In the genomic region with DNA sequence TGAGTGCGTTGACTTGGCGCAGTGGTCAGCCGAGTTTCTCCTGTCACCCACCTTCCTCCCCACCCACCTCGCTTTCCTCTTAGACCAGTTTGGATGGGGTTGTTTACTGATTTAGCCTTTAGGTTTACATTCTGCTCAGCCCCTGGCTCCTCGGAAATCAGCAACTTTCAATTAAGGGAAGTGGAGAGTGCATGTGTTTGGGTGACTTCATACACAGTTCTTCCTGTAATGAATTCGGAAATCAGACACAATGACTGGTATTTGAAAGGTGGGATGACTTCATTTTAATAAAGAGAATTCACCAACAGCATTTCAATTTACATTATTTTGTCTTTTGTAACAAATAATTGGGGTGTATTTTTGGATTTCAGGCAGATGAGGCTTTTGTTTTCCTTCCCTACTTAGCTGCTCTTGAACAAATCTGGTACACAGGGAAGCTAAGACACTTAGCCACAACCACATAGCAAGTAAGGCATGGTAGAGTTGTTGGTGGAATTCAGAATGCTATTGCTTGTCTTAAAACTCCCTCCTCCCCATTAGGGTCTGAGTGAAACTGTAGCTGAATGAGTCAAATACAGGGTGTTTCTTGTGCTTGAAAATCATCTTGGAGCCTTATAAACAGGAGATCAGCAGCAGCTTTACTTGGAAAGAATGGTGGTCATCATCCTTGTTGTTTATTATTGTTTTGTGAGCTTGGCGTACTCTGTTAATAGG, we compare ENCODE assay signal across 8 cellular contexts. TPM values are rescaled to one million over a fixed set of nuclear protein-coding genes. Genes with fewer than 3 reads are reported as not detected.
DNase-seq lines count a peak whose midpoint lies in the region; ATAC-seq, FAIRE-seq and TF ChIP-seq lines count a peak whose summit lies in the region.

No MANE protein-coding gene starts in this region.

- no peaks in the 10 kb centered on the region for H3K9me3 Mint-ChIP-seq in astrocyte (ENCODE audit: unreplicated experiment)

- peak overlapping the region; percentile 94 for H3K4me3 Mint-ChIP-seq in astrocyte (ENCODE audit: unreplicated experiment)

- H3K36me3 Mint-ChIP-seq in astrocyte (ENCODE audit: low read depth, unreplicated experiment) = peaks cover 7% of the 10 kb centered on the region

- FAIRE-seq in astrocyte (lab: Jason Lieb, UNC) (no peak), frontal cortex (lab: Jason Lieb, UNC) (no peak)

- 14% methylated on average over 7 of the region's 7 CpGs for WGBS in smooth muscle cell (ENCODE audit: low lambda C conversion rate)

- peak overlapping the region; percentile 78 for H3K9ac ChIP-seq in MM.1S (ENCODE audit: low read length)
- H3K9ac ChIP-seq in astrocyte (ENCODE audit: low read length) = peak overlapping the region; percentile 91
- peak overlapping the region; percentile 48 for H3K9ac ChIP-seq in iPS-18a (ENCODE audit: low read length)
- H3K9ac ChIP-seq in smooth muscle cell (ENCODE audit: low read depth) = peak overlapping the region; percentile 90

- DNase-seq in stimulated activated CD8-positive, alpha-beta memory T cell treated with anti-CD3 and anti-CD28 coated beads, Interleukin-12 subunit alpha, Interleukin-12 subunit beta, amount 100 ng/mL, for 24 hours (ENCODE audit: extremely low read depth) = peak; percentile 11
- DNase-seq in stimulated activated CD8-positive, alpha-beta memory T cell treated with anti-CD3 and anti-CD28 coated beads, Interleukin-4, amount 100 ng/mL, for 48 hours = no peak
- peak; percentile 12 for DNase-seq in MM.1S
- DNase-seq in astrocyte (ENCODE audit: low read depth) = peak; percentile 43
- no peak for DNase-seq in smooth muscle cell (lab: John Stamatoyannopoulos, UW; ENCODE audit: unreplicated experiment)
- no peak for DNase-seq in frontal cortex (ENCODE audit: low spot score in 2 of 2)

- H3K79me2 ChIP-seq in MM.1S (ENCODE audit: low read length) (peaks cover 43% of the 10 kb centered on the region), astrocyte (ENCODE audit: insufficient read depth, low read length) (peaks cover 56% of the 10 kb centered on the region), smooth muscle cell (ENCODE audit: low read depth) (peaks cover 56% of the 10 kb centered on the region)

- peaks cover 3% of the 10 kb centered on the region for H3K4me1 ChIP-seq in MM.1S (ENCODE audit: low read length)
- H3K4me1 ChIP-seq in astrocyte (ENCODE audit: insufficient read depth, low read length) = peaks cover 9% of the 10 kb centered on the region
- peaks cover 8% of the 10 kb centered on the region for H3K4me1 ChIP-seq in iPS-18a (ENCODE audit: control insufficient read depth, low read depth, low read length)
- peaks cover 15% of the 10 kb centered on the region for H3K4me1 ChIP-seq in smooth muscle cell (ENCODE audit: low read depth)

- no peak for ATAC-seq in HG03565 (IDR thresholded peaks at IDR 0.05; ENCODE audit: unreplicated experiment)

- H3K27ac ChIP-seq in MM.1S (ENCODE audit: low read length) (peak overlapping the region; percentile 17; the same call in 1 of the 2 replicates), astrocyte (ENCODE audit: low read depth, low read length) (peak overlapping the region; percentile 68), iPS-18a (ENCODE audit: low read length) (no peak overlapping the region), smooth muscle cell (ENCODE audit: low read depth) (peak overlapping the region; percentile 73)

- H3F3A ChIP-seq in MM.1S (ENCODE audit: insufficient read depth, low read length) (no peaks in the 10 kb centered on the region), smooth muscle cell (ENCODE audit: low read depth) (no peaks in the 10 kb centered on the region)

- TF ChIP-seq CTCF in MM.1S (IDR thresholded peaks at IDR 0.05; ENCODE audit: low read length) (no peak), astrocyte (IDR thresholded peaks at IDR 0.05; ENCODE audit: insufficient read depth, low read depth, low read length) (no peak), smooth muscle cell (IDR thresholded peaks at IDR 0.05; ENCODE audit: borderline replicate concordance, insufficient read depth, poor library complexity, severe bottlenecking) (no peak)

- H2AFZ ChIP-seq in MM.1S (ENCODE audit: low read length) (peak overlapping the region; percentile 48), astrocyte (ENCODE audit: low read depth, low read length) (peak overlapping the region; percentile 54), smooth muscle cell (ENCODE audit: low read depth) (no peak overlapping the region)

- H3K36me3 ChIP-seq in MM.1S (replicated peaks; ENCODE audit: insufficient read depth, low read length) = no peaks in the 10 kb centered on the region
- peaks cover 6% of the 10 kb centered on the region for H3K36me3 ChIP-seq in astrocyte (ENCODE audit: insufficient read depth, low read length)
- no peaks in the 10 kb centered on the region for H3K36me3 ChIP-seq in iPS-18a (ENCODE audit: control insufficient read depth, low read depth, low read length)
- H3K36me3 ChIP-seq in smooth muscle cell (ENCODE audit: low read depth) = no peaks in the 10 kb centered on the region

- H3K4me3 ChIP-seq in MM.1S (ENCODE audit: low read length) = peak overlapping the region; percentile 75
- H3K4me3 ChIP-seq in astrocyte (ENCODE audit: insufficient read depth, low read depth, low read length) = peak overlapping the region; percentile 89
- H3K4me3 ChIP-seq in iPS-18a (ENCODE audit: low read length) = peak overlapping the region; percentile 87
- peak overlapping the region; percentile 80 for H3K4me3 ChIP-seq in smooth muscle cell

- H3K9me3 ChIP-seq in MM.1S (replicated peaks; ENCODE audit: insufficient read depth, low read length) (no peaks in the 10 kb centered on the region), astrocyte (ENCODE audit: insufficient read depth, low read depth, low read length) (no peaks in the 10 kb centered on the region), iPS-18a (ENCODE audit: control insufficient read depth, low read depth, low read length) (no peaks in the 10 kb centered on the region), smooth muscle cell (replicated peaks; ENCODE audit: low read depth) (no peaks in the 10 kb centered on the region)

- peak overlapping the region; percentile 77 for H3K27ac Mint-ChIP-seq in astrocyte (ENCODE audit: unreplicated experiment)

- H4K20me1 ChIP-seq in MM.1S (ENCODE audit: insufficient read depth, low read length) (no peaks in the 10 kb centered on the region), astrocyte (ENCODE audit: insufficient read depth, low read length) (peaks cover 41% of the 10 kb centered on the region), smooth muscle cell (ENCODE audit: low read depth) (peaks cover 50% of the 10 kb centered on the region)

- H3K27me3 ChIP-seq in MM.1S (replicated peaks; ENCODE audit: insufficient read depth, low read length) (no peaks in the 10 kb centered on the region), astrocyte (ENCODE audit: insufficient read depth, low read length) (no peaks in the 10 kb centered on the region), iPS-18a (ENCODE audit: control insufficient read depth, insufficient read depth, low read length) (no peaks in the 10 kb centered on the region), smooth muscle cell (ENCODE audit: low read depth) (no peaks in the 10 kb centered on the region)

- H3K27me3 Mint-ChIP-seq in astrocyte (ENCODE audit: low read depth, unreplicated experiment) = no peaks in the 10 kb centered on the region

- H3K9me2 ChIP-seq in MM.1S (replicated peaks; ENCODE audit: insufficient read depth, low read length) = no peaks in the 10 kb centered on the region

- peaks cover 21% of the 10 kb centered on the region for H3K4me1 Mint-ChIP-seq in astrocyte (ENCODE audit: low read depth, unreplicated experiment)

- H3K4me2 ChIP-seq in MM.1S (ENCODE audit: low read depth, low read length) (peak overlapping the region; percentile 86), astrocyte (ENCODE audit: low read length) (peak overlapping the region; percentile 96), smooth muscle cell (peak overlapping the region; percentile 89)

RNA-seq across cellular contexts. Expression of gene STX12, which starts 0.9 kb away (rescaled TPM):
- total RNA-seq in astrocyte = 62.1 and 64.0 TPM in 2 replicates
- 49.6 and 50.7 TPM in 2 replicates for total RNA-seq in smooth muscle cell
- 20.6 and 22.0 TPM in 2 replicates for polyA plus RNA-seq in smooth muscle cell
- total RNA-seq in frontal cortex = 175 TPM

RNA-seq across cellular contexts. Expression of gene FAM76A, which starts 48.1 kb away (rescaled TPM):
- total RNA-seq in astrocyte = 6.1 and 6.2 TPM in 2 replicates
- total RNA-seq in smooth muscle cell = 9.0 and 16.0 TPM in 2 replicates
- 2.3 and 3.1 TPM in 2 replicates for polyA plus RNA-seq in smooth muscle cell
- total RNA-seq in frontal cortex = 20.0 TPM

RNA-seq across cellular contexts. Expression of gene PPP1R8, which starts 56.7 kb away (rescaled TPM):
- total RNA-seq in astrocyte (35.6 and 37.6 TPM in 2 replicates), smooth muscle cell (35.4 and 36.4 TPM in 2 replicates), frontal cortex (80.7 TPM)
- polyA plus RNA-seq in smooth muscle cell = 10.6 and 14.4 TPM in 2 replicates

Comparison
In these comparisons a context has a peak if more than half of its experiments do, and no peak if none do; other contexts are left out.
1. DNase-seq: peak in stimulated activated CD8-positive, alpha-beta memory T cell treated with anti-CD3 and anti-CD28 coated beads, Interleukin-12 subunit alpha, Interleukin-12 subunit beta, amount 100 ng/mL, for 24 hours (single experiment), MM.1S (single experiment) and astrocyte (single experiment); none in stimulated activated CD8-positive, alpha-beta memory T cell treated with anti-CD3 and anti-CD28 coated beads, Interleukin-4, amount 100 ng/mL, for 48 hours (single experiment), smooth muscle cell (single experiment) and frontal cortex (0 of 2).
2. Peak in every context shown above with its lines, with median percentiles within 50 percentile points of each other: H3K4me2 ChIP-seq, H3K4me3 ChIP-seq and H3K9ac ChIP-seq.